In genomic region chr5:55533806-55534435, GRCh38 we compare ENCODE assay signal across 8 cellular contexts. TPM values are rescaled to one million over a fixed set of nuclear protein-coding genes. Genes with fewer than 3 reads are reported as not detected.
DNase-seq lines count a peak whose midpoint lies in the region; ATAC-seq and TF ChIP-seq lines count a peak whose summit lies in the region.

No MANE protein-coding gene starts in this region.

- H3K36me3 Mint-ChIP-seq in MCF 10A (ENCODE audit: insufficient read depth, unreplicated experiment): no peaks in the 10 kb centered on the region
- no peaks in the 10 kb centered on the region for H3K36me3 Mint-ChIP-seq in stimulated activated effector memory CD8-positive, alpha-beta T cell treated with anti-CD3 and anti-CD28 coated beads, Interleukin-12 subunit alpha, Interleukin-12 subunit beta, amount 100 ng/mL, for 72 hours

- CTCF ChIA-PET in MCF 10A (lab: Yijun Ruan, JAX): interaction anchor here (0.6 to 1.2 kb wide), 3 partner anchors 116 to 151 kb away, joined by 3 read pairs; no protein-coding TSS in a partner anchor

- H3K9me3 Mint-ChIP-seq in MCF 10A (ENCODE audit: unreplicated experiment): no peaks in the 10 kb centered on the region
- H3K9me3 Mint-ChIP-seq in stimulated activated effector memory CD8-positive, alpha-beta T cell treated with anti-CD3 and anti-CD28 coated beads, Interleukin-12 subunit alpha, Interleukin-12 subunit beta, amount 100 ng/mL, for 72 hours: no peaks in the 10 kb centered on the region

- peaks cover 6% of the 10 kb centered on the region for H3K4me1 Mint-ChIP-seq in MCF 10A (ENCODE audit: insufficient read depth, unreplicated experiment)
- H3K4me1 Mint-ChIP-seq in stimulated activated effector memory CD8-positive, alpha-beta T cell treated with anti-CD3 and anti-CD28 coated beads, Interleukin-12 subunit alpha, Interleukin-12 subunit beta, amount 100 ng/mL, for 72 hours: peaks cover 16% of the 10 kb centered on the region

- H3K4me3 Mint-ChIP-seq in MCF 10A (ENCODE audit: unreplicated experiment): peak overlapping the region; percentile 76
- peak overlapping the region; percentile 86 for H3K4me3 Mint-ChIP-seq in stimulated activated effector memory CD8-positive, alpha-beta T cell treated with anti-CD3 and anti-CD28 coated beads, Interleukin-12 subunit alpha, Interleukin-12 subunit beta, amount 100 ng/mL, for 72 hours

- peak; percentile 34 for ATAC-seq in GM18519 (IDR thresholded peaks at IDR 0.05; ENCODE audit: low FRiP score, unreplicated experiment)
- ATAC-seq in HG02943 (IDR thresholded peaks at IDR 0.05; ENCODE audit: low read depth, unreplicated experiment): peak; percentile 52
- peak; percentile 66 for ATAC-seq in stimulated activated effector memory CD8-positive, alpha-beta T cell treated with anti-CD3 and anti-CD28 coated beads, Interleukin-12 subunit alpha, Interleukin-12 subunit beta, amount 100 ng/mL, for 72 hours

- POLR2A ChIA-PET in MCF 10A (lab: Yijun Ruan, JAX): interaction anchor here (0.7 to 1.7 kb wide), 6 partner anchors 9 to 1224 kb away, joined by 3 to 9 read pairs (median 4); partner anchors contain the start of gene ARL15

- intact Hi-C loops in MCF 10A (cut with micrococcal nuclease): loop anchor here (10.0 kb wide), 1 partner anchor 151 kb away; no protein-coding TSS in a partner anchor

- no peak overlapping the region for H3K27ac Mint-ChIP-seq in MCF 10A (ENCODE audit: low read depth, unreplicated experiment)
- H3K27ac Mint-ChIP-seq in stimulated activated effector memory CD8-positive, alpha-beta T cell treated with anti-CD3 and anti-CD28 coated beads, Interleukin-12 subunit alpha, Interleukin-12 subunit beta, amount 100 ng/mL, for 72 hours: peak overlapping the region; percentile 88

- H3K27me3 Mint-ChIP-seq in MCF 10A (ENCODE audit: insufficient read depth, unreplicated experiment): no peaks in the 10 kb centered on the region

- TSS peak; percentile 44 for BruUV-seq in MCF 10A (replicated peaks; lab: Mats Ljungman, UMichigan)

- DNase-seq in AG20443 (ENCODE audit: low spot score) (peak; percentile 12), NCI-H510A (lab: John Stamatoyannopoulos, UW) (peak; percentile 26), MCF 10A (ENCODE audit: unreplicated experiment) (peak; percentile 42), iPS-NIHi11 (ENCODE audit: low spot score) (peak; percentile 64), activated gamma-delta T cell (lab: John Stamatoyannopoulos, UW) (no peak)
- no peak for DNase-seq in stimulated activated effector memory CD8-positive, alpha-beta T cell treated with anti-CD3 and anti-CD28 coated beads, Interleukin-12 subunit alpha, Interleukin-12 subunit beta, amount 100 ng/mL, for 72 hours (ENCODE audit: low spot score in 2 of 2)

- TF ChIP-seq CTCF in MCF 10A (IDR thresholded peaks at IDR 0.05; ENCODE audit: unreplicated experiment): no peak

RNA-seq across cellular contexts. Expression of gene PLPP1, which starts 0.8 kb away (rescaled TPM):
- total RNA-seq in MCF 10A (2022): 7.5 and 10.4 TPM in 2 replicates

Comparison
In these comparisons a context has a peak if more than half of its experiments do, and no peak if none do; other contexts are left out.
1. DNase-seq: peak in AG20443 (single experiment), NCI-H510A (single experiment), MCF 10A (single experiment) and iPS-NIHi11 (single experiment); none in stimulated activated effector memory CD8-positive, alpha-beta T cell treated with anti-CD3 and anti-CD28 coated beads, Interleukin-12 subunit alpha, Interleukin-12 subunit beta, amount 100 ng/mL, for 72 hours (0 of 2) and activated gamma-delta T cell (single experiment).
2. Peak in every context shown above with its lines, with median percentiles within 50 percentile points of each other: ATAC-seq.